Comparison of ENCODE assay signal across 9 cellular contexts in genomic region chr15:82850242-82850591, GRCh38. TPM values are rescaled to one million over a fixed set of nuclear protein-coding genes. Genes with fewer than 3 reads are reported as not detected.
DNase-seq lines count a peak whose midpoint lies in the region; ATAC-seq, FAIRE-seq and TF ChIP-seq lines count a peak whose summit lies in the region.
"Had no signal": no experiment of that assay in that cellular context is flagged by ENCODE, and none has a peak within 500 bp of the region (broad histone marks: within the 10 kb centered on the region; RNA-seq: fewer than 3 reads in every experiment).

No MANE protein-coding gene starts in this region.

- DNase-seq in G401 (ENCODE audit: low spot score) (peak; percentile 95), Panc1 (ENCODE audit: low read depth, low spot score) (no peak), frontal cortex (ENCODE audit: low spot score in 2 of 2) (peak; percentile 24 to 48), psoas muscle (no peak), DMS79 (lab: John Stamatoyannopoulos, UW) (no peak), NCI-H1105 (lab: John Stamatoyannopoulos, UW) (no peak), dermis blood vessel endothelial cell (no peak)
- DNase-seq in stimulated activated CD4-positive, alpha-beta T cell treated with anti-CD3 and anti-CD28 coated beads, Interleukin-15, amount 100 ng/mL, for 24 hours, result no peak

- ATAC-seq in Panc1 (peak; percentile 42; the same call in 1 of the 2 replicates), psoas muscle (peak in 3 of 4 donors; percentile 9 to 19 (median 12))

- H3K27me3 ChIP-seq in Panc1 (ENCODE audit: control insufficient read depth, insufficient read depth, low read length), result no peaks in the 10 kb centered on the region
- no peaks in the 10 kb centered on the region for H3K27me3 ChIP-seq in psoas muscle (ENCODE audit: insufficient read depth in 3 of 3, low read length in 2 of 3)
- H3K27me3 ChIP-seq: Peyer's patch had no signal

- POLR2A ChIA-PET in Panc1 (lab: Charles Lee), result no interaction called here

- H3K4me1 ChIP-seq in Panc1 (ENCODE audit: control insufficient read depth, insufficient read depth, low read length) (no peaks in the 10 kb centered on the region), psoas muscle (peaks cover 6% of the 10 kb centered on the region)

- intact Hi-C loops in Panc1 (cut with micrococcal nuclease; ENCODE audit: unreplicated experiment), result loop anchor here (2.0 kb wide), 1 partner anchor 151 kb away; no protein-coding TSS in a partner anchor
- intact Hi-C loops in psoas muscle (cut with DNase I), result loop anchor here (5.0 kb wide), 2 partner anchors 137 to 152 kb away; partner anchors contain the start of gene RAMAC (in 1 of the 2)

- H3K36me3 ChIP-seq in Panc1 (ENCODE audit: control insufficient read depth, insufficient read depth, low read length), result no peaks in the 10 kb centered on the region
- peaks cover 0 to 59% of the 10 kb centered on the region in 2 donors for H3K36me3 ChIP-seq in psoas muscle (ENCODE audit: insufficient read depth in 1 of 2, low read depth in 1 of 2)
- H3K36me3 ChIP-seq: Peyer's patch had no signal

- no peak for FAIRE-seq in frontal cortex (lab: Jason Lieb, UNC)

- no peaks in the 10 kb centered on the region for H3K9me3 ChIP-seq in Panc1 (ENCODE audit: control insufficient read depth, insufficient read depth, low read depth, low read length)
- no peaks in the 10 kb centered on the region for H3K9me3 ChIP-seq in psoas muscle
- H3K9me3 ChIP-seq: Peyer's patch had no signal

- WGBS in psoas muscle, 3 donors, result 58 to 83% (median 64%) methylated on average over 3 of the region's 3 CpGs

- no peak overlapping the region for H3K4me3 ChIP-seq in Panc1 (ENCODE audit: low read depth in 2 of 2, low read length in 2 of 2)
- no peak overlapping the region for H3K4me3 ChIP-seq in psoas muscle

- H3K27ac ChIP-seq in Panc1 (ENCODE audit: low read length) (no peak overlapping the region), psoas muscle (peak overlapping the region; percentile 68)

- in situ Hi-C loops in G401 (cut with HindIII; ENCODE audit: low sequenced_read_pairs), result no loop called here
- in situ Hi-C loops in Panc1 (cut with HindIII; ENCODE audit: low pct_unique_long_range_greater_than_20kb, low sequenced_read_pairs), result no loop called here

- CTCF ChIA-PET in Panc1 (lab: Charles Lee), result interaction anchor here (1.2 kb wide), 2 partner anchors 149 to 307 kb away, joined by 3 to 10 read pairs; no protein-coding TSS in a partner anchor

- no TSS peak for BruUV-seq in Panc1 (replicated peaks; lab: Mats Ljungman, UMichigan)

- TF ChIP-seq CTCF in Panc1 (IDR thresholded peaks at IDR 0.05) (no peak), psoas muscle (IDR thresholded peaks at IDR 0.05) (no peak)

RNA-seq across cellular contexts. Expression of gene WHAMM, which starts 40.8 kb away (rescaled TPM):
- 6.7 and 8.2 TPM in 2 replicates for total RNA-seq in G401 (2014; rRNA removed; shearing (Covaris generic))
- total RNA-seq in Panc1 (2021; ENCODE audit: unreplicated experiment) (8.8 TPM), frontal cortex (4.9 TPM), psoas muscle (10 to 100 TPM; 14.7 to 30.8 (median 24.1) TPM), dermis blood vessel endothelial cell (8.0 TPM in 2 replicates)
- 4.0 TPM for polyA plus RNA-seq in Panc1 (2012; ENCODE audit: insufficient read length)
- 10 to 100 TPM in 2 of 3 donors, 1 to 10 TPM in 1; 9.9 to 25.8 (median 12.0) TPM for polyA plus RNA-seq in psoas muscle

RNA-seq across cellular contexts. Expression of gene FSD2, which starts 44.3 kb away (rescaled TPM):
- not detected in 2 replicates for total RNA-seq in G401 (2014; rRNA removed; shearing (Covaris generic))
- total RNA-seq in Panc1 (2021; ENCODE audit: unreplicated experiment), result not detected
- polyA plus RNA-seq in Panc1 (2012; ENCODE audit: insufficient read length), result not detected
- not detected for total RNA-seq in frontal cortex
- 10 to 100 TPM; 10.3 to 65.3 (median 28.2) TPM for total RNA-seq in psoas muscle
- 10 to 100 TPM in 1 of 3 donors, 1 to 10 TPM in 1, under 1 TPM in 1; 0.51 to 32.2 (median 5.9) TPM for polyA plus RNA-seq in psoas muscle
- not detected in 2 replicates for total RNA-seq in dermis blood vessel endothelial cell
- total RNA-seq: Peyer's patch had no signal

Comparison
In these comparisons a context has a peak if more than half of its experiments do, and no peak if none do; other contexts are left out.
1. DNase-seq: peak in G401 (single experiment) and frontal cortex (2 of 2); none in Panc1 (single experiment), psoas muscle (0 of 2), DMS79 (single experiment), NCI-H1105 (single experiment), stimulated activated CD4-positive, alpha-beta T cell treated with anti-CD3 and anti-CD28 coated beads, Interleukin-15, amount 100 ng/mL, for 24 hours (single experiment) and dermis blood vessel endothelial cell (single experiment).
2. RNA of gene FSD2, which starts 44.3 kb away (total RNA-seq): 10.3 to 65.3 TPM in psoas muscle; not detected in Panc1 (single experiment), not detected in G401, not detected in frontal cortex (single experiment) and not detected in dermis blood vessel endothelial cell; every median in the first group is over 10 times any median in the second.